ENCODE assay signal across 8 cellular contexts in genomic region chr10:80684217-80684616, GRCh38.
A peak's percentile ranks its signal among the peaks of the same experiment; 100 is the strongest.
DNase-seq lines count a peak whose midpoint lies in the region; ATAC-seq and TF ChIP-seq lines count a peak whose summit lies in the region.

No MANE protein-coding gene starts in this region.

- no peak overlapping the region for H3K27ac ChIP-seq in sigmoid colon

- no peak overlapping the region for H3K27ac Mint-ChIP-seq in activated naive CD4-positive, alpha-beta T cell treated with anti-CD3 and anti-CD28 coated beads for 36 hours

- H3K36me3 ChIP-seq in sigmoid colon: no peaks in the 10 kb centered on the region

- no peaks in the 10 kb centered on the region for H3K9me3 Mint-ChIP-seq in activated naive CD4-positive, alpha-beta T cell treated with anti-CD3 and anti-CD28 coated beads for 36 hours

- no peak for TF ChIP-seq POLR2A in sigmoid colon (IDR thresholded peaks at IDR 0.05)

- no peaks in the 10 kb centered on the region for H3K4me1 ChIP-seq in sigmoid colon

- H3K36me3 Mint-ChIP-seq in activated naive CD4-positive, alpha-beta T cell treated with anti-CD3 and anti-CD28 coated beads for 36 hours (ENCODE audit: low read depth): no peaks in the 10 kb centered on the region

- CTCF ChIA-PET in activated naive CD4-positive, alpha-beta T cell treated with anti-CD3 and anti-CD28 coated beads for 36 hours (lab: Charles Lee): interaction anchor here (0.7 kb wide), 2 partner anchors 235 to 344 kb away, joined by 5 to 6 read pairs; no protein-coding TSS in a partner anchor

- no peaks in the 10 kb centered on the region for H3K27me3 Mint-ChIP-seq in activated naive CD4-positive, alpha-beta T cell treated with anti-CD3 and anti-CD28 coated beads for 36 hours (ENCODE audit: low read depth)

- peak; percentile 27 for DNase-seq in NCI-H187 treated with DMSO at 0.1 percent for 48 hours (lab: John Stamatoyannopoulos, UW)
- DNase-seq in NCI-H187 (lab: John Stamatoyannopoulos, UW): no peak
- peak; percentile 22 to 61 for DNase-seq in SW 1271 (lab: John Stamatoyannopoulos, UW)
- peak; percentile 25 for DNase-seq in midbrain (lab: John Stamatoyannopoulos, UW)
- no peak for DNase-seq in sigmoid colon
- no peak for DNase-seq in activated naive CD4-positive, alpha-beta T cell treated with anti-CD3 and anti-CD28 coated beads for 36 hours
- no peak for DNase-seq in activated gamma-delta T cell (lab: John Stamatoyannopoulos, UW)

- H3K4me1 Mint-ChIP-seq in activated naive CD4-positive, alpha-beta T cell treated with anti-CD3 and anti-CD28 coated beads for 36 hours (ENCODE audit: low read depth): no peaks in the 10 kb centered on the region

- TF ChIP-seq EP300 in sigmoid colon (IDR thresholded peaks at IDR 0.05): no peak

- H3K27me3 ChIP-seq in sigmoid colon: no peaks in the 10 kb centered on the region

- H3K4me3 ChIP-seq in sigmoid colon: no peak overlapping the region

- no peak overlapping the region for H3K4me3 Mint-ChIP-seq in activated naive CD4-positive, alpha-beta T cell treated with anti-CD3 and anti-CD28 coated beads for 36 hours

- no peak for TF ChIP-seq CTCF in sigmoid colon (IDR thresholded peaks at IDR 0.05)

- ATAC-seq in HG02981 (IDR thresholded peaks at IDR 0.05; ENCODE audit: unreplicated experiment): peak; percentile 74

- WGBS in sigmoid colon, 2 donors: 54 to 56% methylated on average over 1 of the region's 1 CpG

- no peaks in the 10 kb centered on the region for H3K9me3 ChIP-seq in sigmoid colon

- intact Hi-C loops in sigmoid colon (cut with DNase I): no loop called here
- intact Hi-C loops in activated naive CD4-positive, alpha-beta T cell treated with anti-CD3 and anti-CD28 coated beads for 36 hours (cut with micrococcal nuclease): no loop called here

Comparison
In these comparisons a context has a peak if more than half of its experiments do, and no peak if none do; other contexts are left out.
1. DNase-seq: peak in NCI-H187 treated with DMSO at 0.1 percent for 48 hours (single experiment), SW 1271 (2 of 2) and midbrain (single experiment); none in NCI-H187 (0 of 2), sigmoid colon (single experiment), activated naive CD4-positive, alpha-beta T cell treated with anti-CD3 and anti-CD28 coated beads for 36 hours (single experiment) and activated gamma-delta T cell (single experiment).